In genomic region chr10:20058135-20058534, GRCh38 we compare ENCODE assay signal across 14 cellular contexts.
"Had no signal": no experiment of that assay in that cellular context is flagged by ENCODE, and none has a peak within 500 bp of the region (broad histone marks: within the 10 kb centered on the region; RNA-seq: fewer than 3 reads in every experiment).

No MANE protein-coding gene starts in this region.

- H3K36me3 ChIP-seq: esophagus squamous epithelium, gastroesophageal sphincter, left lung, lower lobe of right lung, right atrium auricular region had no signal

- H3K4me3 ChIP-seq: esophagus squamous epithelium, gastroesophageal sphincter, left lung, lower lobe of right lung, right atrium auricular region, smooth muscle cell had no signal

- H3K27ac ChIP-seq: gastroesophageal sphincter, left lung, lower lobe of right lung, right atrium auricular region had no signal

- DNase-seq: dermis blood vessel endothelial cell; esophagus squamous epithelium; foreskin fibroblast; glutamatergic neuron; islet precursor cell; left lung; lower lobe of right lung; natural killer cell; stimulated activated CD4-positive, alpha-beta T cell treated with anti-CD3 and anti-CD28 coated beads, Interleukin-2, amount 100 ng/mL, for 48 hours; stimulated activated naive CD4-positive, alpha-beta T cell treated with Interleukin-2 at 50 U/mL for 16 hours; trophoblast cell had no signal

- H3K4me1 ChIP-seq: lower lobe of right lung had no signal

- H3K27me3 ChIP-seq: esophagus squamous epithelium, gastroesophageal sphincter, left lung, right atrium auricular region had no signal
